ENCODE assay signal across 1 cellular context in the genomic region with DNA sequence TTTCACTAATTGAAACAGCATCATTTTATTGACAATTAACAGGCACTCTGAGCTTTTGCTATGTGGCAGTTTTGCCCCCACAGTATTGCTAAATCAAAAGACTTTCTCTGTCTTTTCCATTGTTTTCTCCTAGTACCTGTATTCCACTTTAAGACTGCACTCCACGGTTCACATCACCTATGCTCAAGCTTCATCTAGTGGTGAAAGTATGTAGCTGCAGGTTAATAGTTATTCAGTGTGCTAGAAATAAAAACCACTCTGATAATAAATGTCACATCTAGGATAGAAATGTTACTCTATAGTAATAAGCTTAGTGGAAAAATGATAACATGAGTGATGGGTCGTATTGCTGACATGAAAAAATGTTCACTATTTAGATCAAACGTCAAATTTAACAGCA.
TF ChIP-seq lines count a peak whose summit lies in the region.

No MANE protein-coding gene starts in this region.

TF ChIP-seq in H1, 55 proteins besides CTCF, POLR2A, EP300 and RAD21:
- no peak for TF ChIP-seq KDM5A (IDR thresholded peaks at IDR 0.05; ENCODE audit: low read length)
- no peak for TF ChIP-seq JUND (IDR thresholded peaks at IDR 0.05; ENCODE audit: low read length)
- no peak for TF ChIP-seq SIRT6 (IDR thresholded peaks at IDR 0.05; ENCODE audit: low read length)
- no peak for TF ChIP-seq KDM1A (IDR thresholded peaks at IDR 0.05; ENCODE audit: borderline replicate concordance, low read length)
- no peak for TF ChIP-seq CHD1 (IDR thresholded peaks at IDR 0.05; ENCODE audit: low read depth, low read length)
- TF ChIP-seq SIX5 (IDR thresholded peaks at IDR 0.05; ENCODE audit: low read depth, low read length), result no peak
- no peak for TF ChIP-seq GTF2F1 (IDR thresholded peaks at IDR 0.05; ENCODE audit: borderline replicate concordance, low read depth, low read length)
- TF ChIP-seq JUN (IDR thresholded peaks at IDR 0.05; ENCODE audit: low read depth, low read length), result no peak
- TF ChIP-seq NRF1 (IDR thresholded peaks at IDR 0.05; ENCODE audit: low read depth, low read length), result no peak
- no peak for TF ChIP-seq POLR2AphosphoS5 (IDR thresholded peaks at IDR 0.05; ENCODE audit: low read depth, low read length)
- TF ChIP-seq EZH2 (IDR thresholded peaks at IDR 0.05; ENCODE audit: low read depth, low read length, severe bottlenecking), result no peak
- TF ChIP-seq, protein P1, sequence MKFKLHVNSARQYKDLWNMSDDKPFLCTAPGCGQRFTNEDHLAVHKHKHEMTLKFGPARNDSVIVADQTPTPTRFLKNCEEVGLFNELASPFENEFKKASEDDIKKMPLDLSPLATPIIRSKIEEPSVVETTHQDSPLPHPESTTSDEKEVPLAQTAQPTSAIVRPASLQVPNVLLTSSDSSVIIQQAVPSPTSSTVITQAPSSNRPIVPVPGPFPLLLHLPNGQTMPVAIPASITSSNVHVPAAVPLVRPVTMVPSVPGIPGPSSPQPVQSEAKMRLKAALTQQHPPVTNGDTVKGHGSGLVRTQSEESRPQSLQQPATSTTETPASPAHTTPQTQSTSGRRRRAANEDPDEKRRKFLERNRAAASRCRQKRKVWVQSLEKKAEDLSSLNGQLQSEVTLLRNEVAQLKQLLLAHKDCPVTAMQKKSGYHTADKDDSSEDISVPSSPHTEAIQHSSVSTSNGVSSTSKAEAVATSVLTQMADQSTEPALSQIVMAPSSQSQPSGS (IDR thresholded peaks at IDR 0.05; ENCODE audit: low read length), result no peak
